In genomic region chr10:72275351-72276012, GRCh38 we compare ENCODE assay signal across 8 cellular contexts. TPM values are rescaled to one million over a fixed set of nuclear protein-coding genes. Genes with fewer than 3 reads are reported as not detected.
A peak's percentile ranks its signal among the peaks of the same experiment; 100 is the strongest.
DNase-seq lines count a peak whose midpoint lies in the region; ATAC-seq and TF ChIP-seq lines count a peak whose summit lies in the region.

No MANE protein-coding gene starts in this region.

- H3K27ac Mint-ChIP-seq in CD8-positive, alpha-beta T cell: peak overlapping the region; percentile 93

- intact Hi-C loops in CD8-positive, alpha-beta T cell (cut with DNase I, micrococcal nuclease): loop anchor here in 1 of 2 experiments (2.0 kb wide), 1 partner anchor 43 kb away; no protein-coding TSS in a partner anchor
- intact Hi-C loops in adrenal gland (cut with DNase I): loop anchor here (2.0 to 10.0 kb wide), 3 partner anchors 21 to 52 kb away; no protein-coding TSS in a partner anchor

- no peak for TF ChIP-seq CTCF in CD8-positive, alpha-beta T cell (IDR thresholded peaks at IDR 0.05)
- TF ChIP-seq CTCF in LNCaP clone FGC (IDR thresholded peaks at IDR 0.05; ENCODE audit: control insufficient read depth, extremely low read depth, insufficient read depth) (no peak), adrenal gland (IDR thresholded peaks at IDR 0.05) (no peak)

- H3K4me1 ChIP-seq in CD8-positive, alpha-beta T cell (ENCODE audit: insufficient read depth, low read length): peaks cover 30% of the 10 kb centered on the region
- H3K4me1 ChIP-seq in adrenal gland (replicated peaks in 1 of 2): peaks cover 12 to 21% of the 10 kb centered on the region in 2 donors

- peak overlapping the region; percentile 82 for H3K27ac ChIP-seq in CD8-positive, alpha-beta T cell (ENCODE audit: low read depth, low read length)
- H3K27ac ChIP-seq in adrenal gland (peak overlapping the region; percentile 93 to 99 (median 97)), substantia nigra (ENCODE audit: low read depth, low read length, poor library complexity, severe bottlenecking) (peak overlapping the region; percentile 100)

- H3K4me3 ChIP-seq in CD8-positive, alpha-beta T cell (ENCODE audit: low read depth, low read length): peak overlapping the region; percentile 69
- H3K4me3 ChIP-seq in LNCaP clone FGC (ENCODE audit: low read depth, low read length) (peak overlapping the region; percentile 97), adrenal gland (peak overlapping the region; percentile 81 to 100 (median 98))

- no peaks in the 10 kb centered on the region for H3K27me3 ChIP-seq in CD8-positive, alpha-beta T cell (ENCODE audit: insufficient read depth, low read length)
- H3K27me3 ChIP-seq in adrenal gland: no peaks in the 10 kb centered on the region

- no peaks in the 10 kb centered on the region for H3K9me3 Mint-ChIP-seq in CD8-positive, alpha-beta T cell

- CTCF ChIA-PET in CD8-positive, alpha-beta T cell (lab: Charles Lee): interaction anchor here (0.8 to 5.2 kb wide), 28 partner anchors 10 to 196 kb away, joined by 3 to 106 read pairs (median 7); partner anchors contain the start of genes ANAPC16 and ASCC1

- no peak for ATAC-seq in CD8-positive, alpha-beta T cell

- peaks cover 16% of the 10 kb centered on the region for H3K36me3 ChIP-seq in CD8-positive, alpha-beta T cell (ENCODE audit: insufficient read depth, low read length)
- H3K36me3 ChIP-seq in adrenal gland (replicated peaks in 1 of 2): peaks cover 0 to 23% of the 10 kb centered on the region in 2 donors

- peak in 1 of 2 donors; percentile 36 for TF ChIP-seq POLR2A in adrenal gland (IDR thresholded peaks at IDR 0.05)

- peaks cover 55% of the 10 kb centered on the region for H3K4me1 Mint-ChIP-seq in CD8-positive, alpha-beta T cell (ENCODE audit: low read depth)

- DNase-seq in CD8-positive, alpha-beta T cell: peak in 2 of 7 experiments; percentile 37 to 40
- DNase-seq in LNCaP clone FGC (ENCODE audit: low read depth) (no peak), adrenal gland (peak in 6 of 7 donors; percentile 53 to 64 (median 56)), left kidney (ENCODE audit: low read depth, low spot score) (peak; percentile 66), substantia nigra (lab: John Stamatoyannopoulos, UW) (peak in 18 of 49 donors; percentile 16 to 71 (median 44)), islet precursor cell (no peak), UCSD-AML1 (lab: John Stamatoyannopoulos, UW; ENCODE audit: unreplicated experiment) (no peak)
- no peak for DNase-seq in activated effector memory CD4-positive, alpha-beta T cell treated with Interleukin-2 at 50 U/mL for 16 hours

- WGBS in adrenal gland, 4 donors: 5 to 11% (median 10%) methylated on average over 12 of the region's 12 CpGs

- peaks cover 30% of the 10 kb centered on the region for H3K36me3 Mint-ChIP-seq in CD8-positive, alpha-beta T cell

- POLR2A ChIA-PET in CD8-positive, alpha-beta T cell (lab: Charles Lee): interaction anchor here (0.6 to 3.5 kb wide), 17 partner anchors 8 to 151 kb away, joined by 3 to 39 read pairs (median 5); partner anchors contain the start of genes ANAPC16 and ASCC1

- H3K9me3 ChIP-seq in CD8-positive, alpha-beta T cell (ENCODE audit: low read length): no peaks in the 10 kb centered on the region
- H3K9me3 ChIP-seq in adrenal gland (replicated peaks in 1 of 3): no peaks in the 10 kb centered on the region

- H3K27me3 Mint-ChIP-seq in CD8-positive, alpha-beta T cell (ENCODE audit: low read depth): no peaks in the 10 kb centered on the region

- H3K4me3 Mint-ChIP-seq in CD8-positive, alpha-beta T cell: peak overlapping the region; percentile 98

RNA-seq across cellular contexts. Expression of gene DDIT4, which starts 1.8 kb away (rescaled TPM):
- 100 to 1,000 TPM; 351 to 360 TPM for total RNA-seq in CD8-positive, alpha-beta T cell
- 100 to 1,000 TPM; 211 to 711 (median 386) TPM for total RNA-seq in adrenal gland
- 100 to 1,000 TPM; 109 to 149 (median 123) TPM for polyA plus RNA-seq in adrenal gland

RNA-seq across cellular contexts. Expression of gene ASCC1, which starts 59.4 kb away (rescaled TPM):
- 10 to 100 TPM; 16.5 to 19.1 TPM for total RNA-seq in CD8-positive, alpha-beta T cell
- 10 to 100 TPM; 26.6 to 57.4 (median 36.7) TPM for total RNA-seq in adrenal gland
- polyA plus RNA-seq in adrenal gland: 100 to 1,000 TPM in 1 of 3 donors, 10 to 100 TPM in 1, 1 to 10 TPM in 1; 9.7 to 101 (median 10.1) TPM

RNA-seq across cellular contexts. Expression of gene ANAPC16, which starts 59.7 kb away (rescaled TPM):
- 10 to 100 TPM; 46.6 to 48.0 TPM for total RNA-seq in CD8-positive, alpha-beta T cell
- 100 to 1,000 TPM in 7 of 8 donors, 10 to 100 TPM in 1; 69.1 to 170 (median 139) TPM for total RNA-seq in adrenal gland
- 100 to 1,000 TPM; 102 to 186 (median 128) TPM for polyA plus RNA-seq in adrenal gland

Comparison
In these comparisons a context has a peak if more than half of its experiments do, and no peak if none do; other contexts are left out.
1. DNase-seq: peak in adrenal gland (6 of 7) and left kidney (single experiment); none in LNCaP clone FGC (single experiment), islet precursor cell (single experiment), UCSD-AML1 (single experiment) and activated effector memory CD4-positive, alpha-beta T cell treated with Interleukin-2 at 50 U/mL for 16 hours (single experiment).
2. Peak in every context shown above with its lines, with median percentiles within 50 percentile points of each other: H3K27ac ChIP-seq and H3K4me3 ChIP-seq.